In genomic region chr6:119197271-119197670, GRCh38 we compare ENCODE assay signal across 21 cellular contexts.
"Had no signal": no experiment of that assay in that cellular context is flagged by ENCODE, and none has a peak within 500 bp of the region (broad histone marks: within the 10 kb centered on the region; RNA-seq: fewer than 3 reads in every experiment).

No MANE protein-coding gene starts in this region.

- H3K4me3 Mint-ChIP-seq: activated naive CD8-positive, alpha-beta T cell; activated T-cell treated with anti-CD3 and anti-CD28 coated beads, Interleukin-2, amount 50 U/mL, for 72 hours had no signal

- H3K27ac Mint-ChIP-seq: activated naive CD8-positive, alpha-beta T cell; activated T-cell treated with anti-CD3 and anti-CD28 coated beads, Interleukin-2, amount 50 U/mL, for 72 hours had no signal

- H3K9me3 Mint-ChIP-seq: activated T-cell treated with anti-CD3 and anti-CD28 coated beads, Interleukin-2, amount 50 U/mL, for 72 hours had no signal

- H3K27me3 ChIP-seq: suprapubic skin, transverse colon, uterus had no signal

- H3K36me3 ChIP-seq: uterus had no signal

- H3K4me3 ChIP-seq: lung, suprapubic skin, transverse colon, uterus had no signal

- H3K27ac ChIP-seq: suprapubic skin, transverse colon, uterus had no signal

- H3K9me3 ChIP-seq: suprapubic skin, transverse colon, uterus had no signal

- ATAC-seq: activated T-cell treated with anti-CD3 and anti-CD28 coated beads, Interleukin-2, amount 50 U/mL, for 72 hours; left lobe of liver; stimulated activated naive CD8-positive, alpha-beta T cell treated with anti-CD3 and anti-CD28 coated beads, Interleukin-15, Interleukin-2, amounts not matched to agents 100 U/mL and 50 U/mL, for 24 hours had no signal

- H3K27me3 Mint-ChIP-seq: activated naive CD8-positive, alpha-beta T cell; progenitor cell of endocrine pancreas had no signal

- H3K4me1 ChIP-seq: suprapubic skin, uterus had no signal

- DNase-seq: activated CD4-positive, alpha-beta T cell treated with anti-CD3 and anti-CD28 coated beads, Interleukin-2, amount 50 U/mL, for 1 hour; activated gamma-delta T cell; activated T-cell treated with anti-CD3 and anti-CD28 coated beads, Interleukin-2, amount 50 U/mL, for 72 hours; amygdala; caudate nucleus; foreskin melanocyte; glutamatergic neuron; hippocampal formation; kidney; stimulated activated CD4-positive, alpha-beta T cell treated with anti-CD3 and anti-CD28 coated beads, Interleukin-12 subunit alpha, Interleukin-12 subunit beta, amount 100 ng/mL, for 4 hours; stimulated activated CD4-positive, alpha-beta T cell treated with anti-CD3 and anti-CD28 coated beads, Interleukin-1b, Interleukin-23, amount 100 ng/mL, for 48 hours; stimulated activated CD8-positive, alpha-beta memory T cell treated with anti-CD3 and anti-CD28 coated beads, Interleukin-4, amount 100 ng/mL, for 48 hours; stimulated activated naive CD8-positive, alpha-beta T cell treated with anti-CD3 and anti-CD28 coated beads, Interleukin-15, Interleukin-2, amounts not matched to agents 100 U/mL and 50 U/mL, for 24 hours; T1000; transverse colon; uterus had no signal
